Comparison of ENCODE assay signal across 11 cellular contexts in genomic region chr22:48489551-48490512, GRCh38.
DNase-seq lines count a peak whose midpoint lies in the region; ATAC-seq and TF ChIP-seq lines count a peak whose summit lies in the region.
"Had no signal": no experiment of that assay in that cellular context is flagged by ENCODE, and none has a peak within 500 bp of the region (broad histone marks: within the 10 kb centered on the region; RNA-seq: fewer than 3 reads in every experiment).

No MANE protein-coding gene starts in this region.

- intact Hi-C loops in right cardiac atrium (cut with DNase I) = loop anchor here in 1 of 4 donors (10.0 kb wide), 1 partner anchor 1645 kb away; no protein-coding TSS in a partner anchor

- no peaks in the 10 kb centered on the region for H3K27me3 ChIP-seq in right cardiac atrium (ENCODE audit: control insufficient read depth, insufficient read depth)
- peaks cover 24% of the 10 kb centered on the region for H3K27me3 ChIP-seq in rectal smooth muscle tissue (ENCODE audit: control insufficient read depth, insufficient read depth, low read length)

- H3K4me1 ChIP-seq in right cardiac atrium (ENCODE audit: control insufficient read depth, insufficient read depth, low read length) (no peaks in the 10 kb centered on the region), rectal smooth muscle tissue (ENCODE audit: control insufficient read depth, insufficient read depth, low read length) (no peaks in the 10 kb centered on the region)

- H3K27ac Mint-ChIP-seq in activated naive CD8-positive, alpha-beta T cell treated with anti-CD3 and anti-CD28 coated beads, Interleukin-2, amount 50 U/mL, for 24 hours = no peak overlapping the region
- H3K27ac Mint-ChIP-seq: activated naive CD4-positive, alpha-beta T cell treated with anti-CD3 and anti-CD28 coated beads for 36 hours had no signal

- peak in 1 of 2 donors; percentile 11 for ATAC-seq in right cardiac atrium
- ATAC-seq in HG02870 (IDR thresholded peaks at IDR 0.05; ENCODE audit: unreplicated experiment) = no peak
- no peak for ATAC-seq in GM19324 (IDR thresholded peaks at IDR 0.05; ENCODE audit: low FRiP score, unreplicated experiment)
- no peak for ATAC-seq in activated naive CD8-positive, alpha-beta T cell treated with anti-CD3 and anti-CD28 coated beads, Interleukin-2, amount 50 U/mL, for 24 hours

- H3K4me3 Mint-ChIP-seq in activated naive CD8-positive, alpha-beta T cell treated with anti-CD3 and anti-CD28 coated beads, Interleukin-2, amount 50 U/mL, for 24 hours = no peak overlapping the region
- H3K4me3 Mint-ChIP-seq: activated naive CD4-positive, alpha-beta T cell treated with anti-CD3 and anti-CD28 coated beads for 36 hours had no signal

- H3K27me3 Mint-ChIP-seq in activated naive CD8-positive, alpha-beta T cell treated with anti-CD3 and anti-CD28 coated beads, Interleukin-2, amount 50 U/mL, for 24 hours = peaks cover 60% of the 10 kb centered on the region

- no peaks in the 10 kb centered on the region for H3K36me3 Mint-ChIP-seq in activated naive CD8-positive, alpha-beta T cell treated with anti-CD3 and anti-CD28 coated beads, Interleukin-2, amount 50 U/mL, for 24 hours (ENCODE audit: low read depth)

- peak overlapping the region; percentile 55 for H3K4me3 ChIP-seq in right cardiac atrium (ENCODE audit: low read length)
- H3K4me3 ChIP-seq in rectal smooth muscle tissue (ENCODE audit: low read length) = peak overlapping the region; percentile 36

- no peak for TF ChIP-seq CTCF in VCaP (conservative IDR thresholded peaks at IDR 0.05)

- no peaks in the 10 kb centered on the region for H3K4me1 Mint-ChIP-seq in activated naive CD8-positive, alpha-beta T cell treated with anti-CD3 and anti-CD28 coated beads, Interleukin-2, amount 50 U/mL, for 24 hours

- no peaks in the 10 kb centered on the region for H3K9me3 ChIP-seq in right cardiac atrium (ENCODE audit: control insufficient read depth, low read length)

- DNase-seq in Daoy (ENCODE audit: low read depth) (peak; percentile 41), right cardiac atrium (no peak)
- DNase-seq in activated naive CD4-positive, alpha-beta T cell (lab: John Stamatoyannopoulos, UW) = no peak
- no peak for DNase-seq in activated naive CD8-positive, alpha-beta T cell treated with anti-CD3 and anti-CD28 coated beads, Interleukin-2, amount 50 U/mL, for 24 hours
- DNase-seq: activated naive CD4-positive, alpha-beta T cell treated with anti-CD3 and anti-CD28 coated beads for 36 hours; stimulated activated CD4-positive, alpha-beta T cell treated with anti-CD3 and anti-CD28 coated beads, Interleukin-2, amount 100 ng/mL, for 48 hours; T-helper 2 cell had no signal

- 1% methylated on average over 113 of the region's 113 CpGs for WGBS in right cardiac atrium

- H3K36me3 ChIP-seq in rectal smooth muscle tissue (ENCODE audit: control insufficient read depth, insufficient read depth, low read length) = no peaks in the 10 kb centered on the region

- H3K27ac ChIP-seq in VCaP (peak overlapping the region; percentile 65; the same call in 1 of the 2 replicates), right cardiac atrium (ENCODE audit: low read length) (no peak overlapping the region), rectal smooth muscle tissue (ENCODE audit: low read depth, low read length) (no peak overlapping the region)

- no peak overlapping the region for H3K9ac ChIP-seq in rectal smooth muscle tissue (ENCODE audit: low read length)

- H3K9me3 Mint-ChIP-seq in activated naive CD8-positive, alpha-beta T cell treated with anti-CD3 and anti-CD28 coated beads, Interleukin-2, amount 50 U/mL, for 24 hours = no peaks in the 10 kb centered on the region
- H3K9me3 Mint-ChIP-seq: activated naive CD4-positive, alpha-beta T cell treated with anti-CD3 and anti-CD28 coated beads for 36 hours had no signal
